ENCODE assay signal across 17 cellular contexts in genomic region chr15:96230557-96231181, GRCh38.
DNase-seq lines count a peak whose midpoint lies in the region; ATAC-seq and TF ChIP-seq lines count a peak whose summit lies in the region.
"Had no signal": no experiment of that assay in that cellular context is flagged by ENCODE, and none has a peak within 500 bp of the region (broad histone marks: within the 10 kb centered on the region; RNA-seq: fewer than 3 reads in every experiment).

No MANE protein-coding gene starts in this region.

- peaks cover 33% of the 10 kb centered on the region for H3K4me1 Mint-ChIP-seq in MCF 10A (ENCODE audit: insufficient read depth, unreplicated experiment)
- H3K4me1 Mint-ChIP-seq: CD8-positive, alpha-beta memory T cell had no signal

- H3K9me3 ChIP-seq in breast epithelium, result no peaks in the 10 kb centered on the region

- ATAC-seq in GM21526 (IDR thresholded peaks at IDR 0.05; ENCODE audit: low FRiP score, unreplicated experiment), result no peak
- ATAC-seq: left cardiac atrium had no signal

- BruUV-seq in MCF 10A (replicated peaks; lab: Mats Ljungman, UMichigan), result no TSS peak

- no peaks in the 10 kb centered on the region for H3K4me1 ChIP-seq in breast epithelium

- DNase-seq in MCF 10A (ENCODE audit: unreplicated experiment), result peak; percentile 45
- DNase-seq in breast epithelium (ENCODE audit: low spot score in 2 of 2), result no peak
- peak; percentile 7 for DNase-seq in amniotic epithelial cell (ENCODE audit: low read depth)
- DNase-seq in foreskin fibroblast, result peak; percentile 41 to 60
- no peak for DNase-seq in NCI-H1930 (lab: John Stamatoyannopoulos, UW)
- DNase-seq in amniotic stem cell (lab: John Stamatoyannopoulos, UW), result no peak
- DNase-seq in OCI-M1 (lab: John Stamatoyannopoulos, UW), result no peak
- DNase-seq: activated CD4-positive, alpha-beta T cell treated with anti-CD3 and anti-CD28 coated beads for 1 hour; activated naive CD4-positive, alpha-beta T cell treated with anti-CD3 and anti-CD28 coated beads, Interleukin-2, amount 50 U/mL, for 16 hours; caudate nucleus; CD8-positive, alpha-beta memory T cell; Kasumi-1; left cardiac atrium; NCI-H187 treated with DMSO at 0.1 percent for 48 hours; SIG-M5; stimulated activated CD4-positive, alpha-beta T cell treated with anti-CD3 and anti-CD28 coated beads, Interleukin-15, amount 100 ng/mL, for 24 hours had no signal

- no peak overlapping the region for H3K4me3 Mint-ChIP-seq in MCF 10A (ENCODE audit: unreplicated experiment)
- H3K4me3 Mint-ChIP-seq: CD8-positive, alpha-beta memory T cell had no signal

- CTCF ChIA-PET in MCF 10A (lab: Yijun Ruan, JAX), result interaction anchor here (1.3 kb wide), 1 partner anchor 10 kb away, joined by 7 read pairs; no protein-coding TSS in a partner anchor

- H3K27ac Mint-ChIP-seq in MCF 10A (ENCODE audit: low read depth, unreplicated experiment), result peak overlapping the region; percentile 49
- H3K27ac Mint-ChIP-seq: CD8-positive, alpha-beta memory T cell had no signal

- H3K36me3 ChIP-seq in breast epithelium, result no peaks in the 10 kb centered on the region

- intact Hi-C loops in MCF 10A (cut with micrococcal nuclease), result loop anchor here (1.0 to 2.0 kb wide), 2 partner anchors 40 to 96 kb away; no protein-coding TSS in a partner anchor
- intact Hi-C loops in breast epithelium (cut with DNase I; ENCODE audit: low total_unique reads), result no loop called here

- H3K9me3 Mint-ChIP-seq in MCF 10A (ENCODE audit: unreplicated experiment), result no peaks in the 10 kb centered on the region

- TF ChIP-seq POLR2A in breast epithelium (IDR thresholded peaks at IDR 0.05), result no peak

- TF ChIP-seq CTCF in MCF 10A (IDR thresholded peaks at IDR 0.05; ENCODE audit: unreplicated experiment), result no peak
- TF ChIP-seq CTCF in breast epithelium (IDR thresholded peaks at IDR 0.05), result no peak
- no peak for TF ChIP-seq CTCF in foreskin fibroblast (IDR thresholded peaks at IDR 0.05; ENCODE audit: low read depth, low read length)

- H3K4me3 ChIP-seq in breast epithelium, result no peak overlapping the region
- H3K4me3 ChIP-seq in foreskin fibroblast (ENCODE audit: low read depth in 1 of 2, low read length in 2 of 2), result no peak overlapping the region

- H3K27me3 ChIP-seq in breast epithelium, result no peaks in the 10 kb centered on the region

- peak overlapping the region in 1 of 2 donors; percentile 43 for H3K27ac ChIP-seq in breast epithelium

- no peaks in the 10 kb centered on the region for H3K27me3 Mint-ChIP-seq in MCF 10A (ENCODE audit: insufficient read depth, unreplicated experiment)

- POLR2A ChIA-PET in MCF 10A (lab: Yijun Ruan, JAX), result interaction anchor here (1.2 kb wide), 1 partner anchor 97 kb away, joined by 7 read pairs; no protein-coding TSS in a partner anchor

- H3K36me3 Mint-ChIP-seq in MCF 10A (ENCODE audit: insufficient read depth, unreplicated experiment), result no peaks in the 10 kb centered on the region
- H3K36me3 Mint-ChIP-seq: CD8-positive, alpha-beta memory T cell had no signal

Comparison
In these comparisons a context has a peak if more than half of its experiments do, and no peak if none do; other contexts are left out.
1. DNase-seq: peak in MCF 10A (single experiment), amniotic epithelial cell (single experiment) and foreskin fibroblast (2 of 2); none in breast epithelium (0 of 2), NCI-H1930 (0 of 2), amniotic stem cell (single experiment) and OCI-M1 (single experiment).